ENCODE assay signal across 10 cellular contexts in genomic region chr15:65270811-65271545, GRCh38. TPM values are rescaled to one million over a fixed set of nuclear protein-coding genes. Genes with fewer than 3 reads are reported as not detected.
A peak's percentile ranks its signal among the peaks of the same experiment; 100 is the strongest.
DNase-seq lines count a peak whose midpoint lies in the region; ATAC-seq, FAIRE-seq and TF ChIP-seq lines count a peak whose summit lies in the region.
"Not testable (repeated sequence)": the region's sequence is repeated elsewhere in the genome, so short reads cannot be mapped to it uniquely, and the experiment has no call there.
"Had no signal": no experiment of that assay in that cellular context is flagged by ENCODE, and none has a peak within 500 bp of the region (broad histone marks: within the 10 kb centered on the region; RNA-seq: fewer than 3 reads in every experiment).

No MANE protein-coding gene starts in this region.

- H3K27me3 ChIP-seq in Panc1 (ENCODE audit: control insufficient read depth, insufficient read depth, low read length); keratinocyte (ENCODE audit: control insufficient read depth, extremely low read depth, insufficient read depth, low read length): not testable (repeated sequence)

- H3K4me1 Mint-ChIP-seq in activated naive CD4-positive, alpha-beta T cell treated with anti-CD3 and anti-CD28 coated beads for 36 hours (ENCODE audit: low read depth) = peaks cover 13% of the 10 kb centered on the region

- not testable (repeated sequence) for H3K27ac Mint-ChIP-seq in activated naive CD4-positive, alpha-beta T cell treated with anti-CD3 and anti-CD28 coated beads for 36 hours

- H2AFZ ChIP-seq in keratinocyte (ENCODE audit: control insufficient read depth, low read length) = not testable (repeated sequence)

- not testable (repeated sequence) for H3K27ac ChIP-seq in Panc1 (ENCODE audit: low read length); keratinocyte (ENCODE audit: control insufficient read depth, insufficient read depth, low read length)

- peak; percentile 78 for FAIRE-seq in keratinocyte (lab: Jason Lieb, UNC)

- POLR2A ChIA-PET in Panc1 (lab: Charles Lee) = interaction anchor here (0.6 kb wide), 1 partner anchor 14 kb away, joined by 3 read pairs; no protein-coding TSS in a partner anchor

- not testable (repeated sequence) for H3K9me1 ChIP-seq in keratinocyte (ENCODE audit: control insufficient read depth, extremely low read depth, insufficient read depth, low read length)

- not testable (repeated sequence) for BruUV-seq in Panc1 (replicated peaks; lab: Mats Ljungman, UMichigan)

- not testable (repeated sequence) for H3K79me2 ChIP-seq in keratinocyte (ENCODE audit: control insufficient read depth, insufficient read depth, low read length)

- DNase-seq in GDM1 (lab: John Stamatoyannopoulos, UW) = peak; percentile 9
- DNase-seq in LHCN-M2 (ENCODE audit: low read depth) = peak; percentile 56
- DNase-seq in Panc1 (ENCODE audit: low read depth, low spot score); keratinocyte (ENCODE audit: low read depth, low spot score): not testable (repeated sequence)
- DNase-seq in activated naive CD4-positive, alpha-beta T cell treated with anti-CD3 and anti-CD28 coated beads for 36 hours = peak; percentile 66
- DNase-seq in epithelial cell of proximal tubule (ENCODE audit: low read depth) = peak; percentile 49
- peak; percentile 68 for DNase-seq in pons (ENCODE audit: low spot score)

- H3K9me3 ChIP-seq in Panc1 (ENCODE audit: control insufficient read depth, insufficient read depth, low read depth, low read length); keratinocyte (ENCODE audit: control insufficient read depth, low read depth, low read length): not testable (repeated sequence)

- not testable (repeated sequence) for H3K9me3 Mint-ChIP-seq in activated naive CD4-positive, alpha-beta T cell treated with anti-CD3 and anti-CD28 coated beads for 36 hours

- intact Hi-C loops in Panc1 (cut with micrococcal nuclease; ENCODE audit: unreplicated experiment) = loop anchor here (1.0 kb wide), 1 partner anchor 82 kb away; no protein-coding TSS in a partner anchor
- intact Hi-C loops in activated naive CD4-positive, alpha-beta T cell treated with anti-CD3 and anti-CD28 coated beads for 36 hours (cut with micrococcal nuclease) = loop anchor here (1.0 to 2.0 kb wide), 3 partner anchors 22 to 82 kb away; no protein-coding TSS in a partner anchor

- not testable (repeated sequence) for H3K9ac ChIP-seq in keratinocyte (ENCODE audit: control insufficient read depth, extremely low read depth, insufficient read depth, low read length)

- in situ Hi-C loops in Panc1 (cut with HindIII; ENCODE audit: low pct_unique_long_range_greater_than_20kb, low sequenced_read_pairs) = not testable (repeated sequence)

- H3K4me2 ChIP-seq in keratinocyte (ENCODE audit: control insufficient read depth, extremely low read depth, insufficient read depth, low read depth, low read length) = not testable (repeated sequence)

- ATAC-seq in Panc1 = peak; percentile 97

- H3K27me3 Mint-ChIP-seq in activated naive CD4-positive, alpha-beta T cell treated with anti-CD3 and anti-CD28 coated beads for 36 hours (ENCODE audit: low read depth) = not testable (repeated sequence)

- CTCF ChIA-PET in Panc1 (lab: Charles Lee) = interaction anchor here (0.8 to 1.5 kb wide), 3 partner anchors 63 to 86 kb away, joined by 3 to 4 read pairs (median 3); no protein-coding TSS in a partner anchor
- CTCF ChIA-PET in activated naive CD4-positive, alpha-beta T cell treated with anti-CD3 and anti-CD28 coated beads for 36 hours (lab: Charles Lee) = interaction anchor here (0.6 to 4.3 kb wide), 12 partner anchors 16 to 1084 kb away, joined by 3 to 27 read pairs (median 5); partner anchors contain the start of genes CILP, CLPX, PARP16 and RNU5B-1

- TF ChIP-seq CTCF in Panc1 (IDR thresholded peaks at IDR 0.05) = peak; percentile 88
- TF ChIP-seq CTCF in epithelial cell of proximal tubule (conservative IDR thresholded peaks at IDR 0.05; ENCODE audit: low read depth, low read length) = peak; percentile 88
- peak; percentile 80 to 93 (median 85) for TF ChIP-seq CTCF in keratinocyte (optimal IDR thresholded peaks at IDR 0.05 in 1 of 3, IDR thresholded peaks at IDR 0.05 in 1 of 3, conservative IDR thresholded peaks at IDR 0.05 in 1 of 3; ENCODE audit: extremely low read depth in 1 of 3, insufficient read depth in 2 of 3, low read length in 3 of 3)

- not testable (repeated sequence) for H3K4me3 ChIP-seq in Panc1 (ENCODE audit: low read depth in 2 of 2, low read length in 2 of 2); epithelial cell of proximal tubule (ENCODE audit: low read depth, low read length); keratinocyte (ENCODE audit: control insufficient read depth in 2 of 3, extremely low read depth in 1 of 3, insufficient read depth in 2 of 3, low read depth in 1 of 3, low read length in 3 of 3)

- not testable (repeated sequence) for H3K36me3 ChIP-seq in Panc1 (ENCODE audit: control insufficient read depth, insufficient read depth, low read length); keratinocyte (ENCODE audit: control insufficient read depth in 2 of 2, extremely low read depth in 1 of 2, insufficient read depth in 2 of 2, low read length in 2 of 2)

- peaks cover 12% of the 10 kb centered on the region for H3K36me3 Mint-ChIP-seq in activated naive CD4-positive, alpha-beta T cell treated with anti-CD3 and anti-CD28 coated beads for 36 hours (ENCODE audit: low read depth)

- dilution Hi-C loops in keratinocyte (cut with MboI; ENCODE audit: extremely low pct_ligation_motif_present, low sequenced_read_pairs) = not testable (repeated sequence)

- not testable (repeated sequence) for H3K4me3 Mint-ChIP-seq in activated naive CD4-positive, alpha-beta T cell treated with anti-CD3 and anti-CD28 coated beads for 36 hours

- H4K20me1 ChIP-seq in keratinocyte (ENCODE audit: control insufficient read depth, extremely low read depth, insufficient read depth, low read length) = not testable (repeated sequence)

- not testable (repeated sequence) for H3K4me1 ChIP-seq in Panc1 (ENCODE audit: control insufficient read depth, insufficient read depth, low read length); keratinocyte (ENCODE audit: control insufficient read depth, extremely low read depth, insufficient read depth, low read length)

RNA-seq across cellular contexts. Expression of gene PARP16, which starts 15.7 kb away (rescaled TPM):
- total RNA-seq in LHCN-M2 (2014; rRNA removed) (7.3 and 7.8 TPM in 2 replicates), Panc1 (2021; ENCODE audit: unreplicated experiment) (15.4 TPM), epithelial cell of proximal tubule (3.5 and 7.9 TPM in 2 replicates)
- 4.5 TPM for polyA plus RNA-seq in LHCN-M2 (2012)
- polyA plus RNA-seq in Panc1 (2012; ENCODE audit: insufficient read length) = 15.6 TPM
- 10 to 100 TPM; 16.2 to 16.8 TPM for total RNA-seq in activated naive CD4-positive, alpha-beta T cell treated with anti-CD3 and anti-CD28 coated beads for 36 hours
- polyA plus RNA-seq in keratinocyte = 1.2 to 3.5 TPM (median 2.1 TPM) in 3 replicates
- 2.8 TPM for polyA plus RNA-seq in keratinocyte (2011; ENCODE audit: low read depth)
- polyA plus RNA-seq in keratinocyte (2011; cell fraction: cytosol; rRNA removed) = 2.6 and 3.1 TPM in 2 replicates
- 2.8 and 2.9 TPM in 2 replicates for polyA plus RNA-seq in keratinocyte (2011; cell fraction: nucleus; rRNA removed)
- 2.5 and 4.4 TPM in 2 replicates for polyA plus RNA-seq in keratinocyte (2012; ENCODE audit: low replicate concordance)
- 1.5 to 3.9 TPM (median 2.3 TPM) in 3 replicates for polyA minus RNA-seq in keratinocyte
- 2.1 TPM for polyA minus RNA-seq in keratinocyte (2011; cell fraction: cytosol; rRNA and poly(A)+ RNA removed)
- polyA minus RNA-seq in keratinocyte (2011; cell fraction: nucleus; rRNA and poly(A)+ RNA removed) = 0.74 and 1.7 TPM in 2 replicates

RNA-seq across cellular contexts. Expression of gene RNU5A-1, which starts 24.9 kb away (rescaled TPM):
- total RNA-seq in LHCN-M2 (2014; rRNA removed) (not detected in 2 replicates), Panc1 (2021; ENCODE audit: unreplicated experiment) (not detected), epithelial cell of proximal tubule (not detected in 2 replicates)
- polyA plus RNA-seq in LHCN-M2 (2012) = not detected
- polyA plus RNA-seq in Panc1 (2012; ENCODE audit: insufficient read length) = not detected
- not detected for total RNA-seq in activated naive CD4-positive, alpha-beta T cell treated with anti-CD3 and anti-CD28 coated beads for 36 hours
- not detected in 3 replicates for polyA plus RNA-seq in keratinocyte
- not detected for polyA plus RNA-seq in keratinocyte (2011; ENCODE audit: low read depth)
- not detected in 2 replicates for polyA plus RNA-seq in keratinocyte (2011; cell fraction: cytosol; rRNA removed)
- polyA plus RNA-seq in keratinocyte (2011; cell fraction: nucleus; rRNA removed) = not detected in 2 replicates
- polyA plus RNA-seq in keratinocyte (2012; ENCODE audit: low replicate concordance) = not detected in 2 replicates
- polyA minus RNA-seq in keratinocyte = under 0.01 TPM in 3 replicates
- polyA minus RNA-seq in keratinocyte (2011; cell fraction: cytosol; rRNA and poly(A)+ RNA removed) = not detected
- under 0.01 TPM in 2 replicates for polyA minus RNA-seq in keratinocyte (2011; cell fraction: nucleus; rRNA and poly(A)+ RNA removed)
- total RNA-seq: natural killer cell treated with Interleukin-12 subunit alpha and Interleukin-12 subunit beta and Interleukin-15 and Interleukin-18, amount 100 ng/mL, for 72 hours; subcutaneous adipose tissue; T-helper 17 cell had no signal

RNA-seq across cellular contexts. Expression of gene RNU5B-1, which starts 33.5 kb away (rescaled TPM):
- total RNA-seq in LHCN-M2 (2014; rRNA removed) (not detected in 2 replicates), Panc1 (2021; ENCODE audit: unreplicated experiment) (not detected), epithelial cell of proximal tubule (not detected in 2 replicates)
- polyA plus RNA-seq in LHCN-M2 (2012) = not detected
- not detected for polyA plus RNA-seq in Panc1 (2012; ENCODE audit: insufficient read length)
- not detected for total RNA-seq in activated naive CD4-positive, alpha-beta T cell treated with anti-CD3 and anti-CD28 coated beads for 36 hours
- polyA plus RNA-seq in keratinocyte = not detected in 3 replicates
- polyA plus RNA-seq in keratinocyte (2011; ENCODE audit: low read depth) = not detected
- not detected in 2 replicates for polyA plus RNA-seq in keratinocyte (2011; cell fraction: cytosol; rRNA removed)
- not detected in 2 replicates for polyA plus RNA-seq in keratinocyte (2011; cell fraction: nucleus; rRNA removed)
- not detected in 2 replicates for polyA plus RNA-seq in keratinocyte (2012; ENCODE audit: low replicate concordance)
- polyA minus RNA-seq in keratinocyte = under 0.01 TPM in 3 replicates
- not detected for polyA minus RNA-seq in keratinocyte (2011; cell fraction: cytosol; rRNA and poly(A)+ RNA removed)
- under 0.01 TPM in 2 replicates for polyA minus RNA-seq in keratinocyte (2011; cell fraction: nucleus; rRNA and poly(A)+ RNA removed)
- total RNA-seq: natural killer cell treated with Interleukin-12 subunit alpha and Interleukin-12 subunit beta and Interleukin-15 and Interleukin-18, amount 100 ng/mL, for 72 hours; subcutaneous adipose tissue; T-helper 17 cell had no signal

RNA-seq across cellular contexts. Expression of gene CILP, which starts 59.7 kb away (rescaled TPM):
- total RNA-seq in LHCN-M2 (2014; rRNA removed) = under 0.01 and 0.17 TPM in 2 replicates
- not detected for polyA plus RNA-seq in LHCN-M2 (2012)
- total RNA-seq in Panc1 (2021; ENCODE audit: unreplicated experiment) = 0.08 TPM
- polyA plus RNA-seq in Panc1 (2012; ENCODE audit: insufficient read length) = 0.06 TPM
- not detected for total RNA-seq in activated naive CD4-positive, alpha-beta T cell treated with anti-CD3 and anti-CD28 coated beads for 36 hours
- total RNA-seq in epithelial cell of proximal tubule = not detected in 2 replicates
- 0.03 TPM in 1 of 3 replicates, not detected in the others for polyA plus RNA-seq in keratinocyte
- not detected for polyA plus RNA-seq in keratinocyte (2011; ENCODE audit: low read depth)
- not detected in 2 replicates for polyA plus RNA-seq in keratinocyte (2011; cell fraction: cytosol; rRNA removed)
- polyA plus RNA-seq in keratinocyte (2011; cell fraction: nucleus; rRNA removed) = 0.03 TPM in 1 of 2 replicates, not detected in the other
- polyA plus RNA-seq in keratinocyte (2012; ENCODE audit: low replicate concordance) = not detected in 2 replicates
- polyA minus RNA-seq in keratinocyte = not detected in 3 replicates
- not detected for polyA minus RNA-seq in keratinocyte (2011; cell fraction: cytosol; rRNA and poly(A)+ RNA removed)
- polyA minus RNA-seq in keratinocyte (2011; cell fraction: nucleus; rRNA and poly(A)+ RNA removed) = not detected in 2 replicates
